Comparison of ENCODE assay signal across 21 cellular contexts in the genomic region with DNA sequence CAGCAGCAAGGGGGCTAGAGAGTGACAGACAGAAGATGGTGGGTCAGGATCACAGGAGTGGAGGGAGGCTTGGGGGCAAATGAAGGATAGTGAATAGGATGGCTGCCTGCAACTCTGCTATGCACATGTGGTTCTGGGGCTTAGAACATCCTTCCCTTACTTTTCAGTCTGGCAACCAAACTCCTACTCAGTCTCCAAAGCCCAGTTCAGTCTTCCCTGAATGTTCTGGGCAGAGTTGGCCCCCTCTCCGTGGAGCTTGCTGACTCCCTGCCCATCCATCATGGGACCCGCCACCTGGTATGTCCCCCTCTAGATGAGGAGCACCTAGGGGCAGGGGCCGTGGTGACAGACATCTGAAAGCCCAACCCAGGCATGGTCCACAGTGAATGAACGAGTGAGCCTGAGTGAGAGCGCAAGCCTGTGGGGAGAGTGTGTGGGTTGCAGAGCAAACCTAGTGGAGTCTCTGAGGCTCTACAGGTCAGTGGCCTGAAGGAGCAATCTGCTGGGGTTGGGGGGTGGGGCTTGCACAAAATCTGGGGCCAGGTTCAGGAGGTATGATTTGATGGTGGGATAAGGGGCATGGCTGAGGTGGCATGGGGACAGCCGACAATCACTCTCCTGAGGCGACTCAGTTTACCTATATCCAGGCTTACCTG.
DNase-seq lines count a peak whose midpoint lies in the region; ATAC-seq and TF ChIP-seq lines count a peak whose summit lies in the region.
"Had no signal": no experiment of that assay in that cellular context is flagged by ENCODE, and none has a peak within 500 bp of the region (broad histone marks: within the 10 kb centered on the region; RNA-seq: fewer than 3 reads in every experiment).

No MANE protein-coding gene starts in this region.

- H3K9me3 Mint-ChIP-seq in stimulated activated naive CD8-positive, alpha-beta T cell treated with anti-CD3 and anti-CD28 coated beads, Interleukin-15, Interleukin-2, amounts not matched to agents 100 ng/mL and 50 ng/mL, for 24 hours = no peaks in the 10 kb centered on the region
- peaks cover 4 to 6% of the 10 kb centered on the region in 2 donors for H3K9me3 Mint-ChIP-seq in stimulated activated naive CD8-positive, alpha-beta T cell treated with anti-CD3 and anti-CD28 coated beads, Interleukin-15, amount 100 ng/mL, for 72 hours
- H3K9me3 Mint-ChIP-seq: CD8-positive, alpha-beta T cell had no signal

- H3K4me3 Mint-ChIP-seq in stimulated activated naive CD8-positive, alpha-beta T cell treated with anti-CD3 and anti-CD28 coated beads, Interleukin-15, Interleukin-2, amounts not matched to agents 100 ng/mL and 50 ng/mL, for 24 hours = peak overlapping the region; percentile 15
- H3K4me3 Mint-ChIP-seq in stimulated activated naive CD8-positive, alpha-beta T cell treated with anti-CD3 and anti-CD28 coated beads, Interleukin-15, amount 100 ng/mL, for 72 hours = peak overlapping the region in 1 of 2 donors; percentile 25
- H3K4me3 Mint-ChIP-seq: CD8-positive, alpha-beta T cell had no signal

- no peak overlapping the region for H3K27ac Mint-ChIP-seq in stimulated activated naive CD8-positive, alpha-beta T cell treated with anti-CD3 and anti-CD28 coated beads, Interleukin-15, Interleukin-2, amounts not matched to agents 100 ng/mL and 50 ng/mL, for 24 hours
- H3K27ac Mint-ChIP-seq in stimulated activated naive CD8-positive, alpha-beta T cell treated with anti-CD3 and anti-CD28 coated beads, Interleukin-15, amount 100 ng/mL, for 72 hours = no peak overlapping the region
- H3K27ac Mint-ChIP-seq: CD8-positive, alpha-beta T cell had no signal

- DNase-seq in stimulated activated naive CD8-positive, alpha-beta T cell treated with anti-CD3 and anti-CD28 coated beads, Interleukin-15, amount 100 ng/mL, for 72 hours = no peak
- DNase-seq in KG1 (lab: John Stamatoyannopoulos, UW) = peak; percentile 60
- peak; percentile 34 for DNase-seq in ecto neural progenitor cell (ENCODE audit: low spot score)
- no peak for DNase-seq in AG08396 (ENCODE audit: low spot score)
- DNase-seq in activated CD4-positive, alpha-beta T cell treated with anti-CD3 and anti-CD28 coated beads for 4 hours = no peak
- DNase-seq: Caco-2; CD8-positive, alpha-beta T cell; GOT3; MM.1S; NCI-H1694; NCI-H446 treated with DMSO at 0.1 percent for 48 hours; NCI-H526; NCI-H82; SHP77; SW 1271 had no signal

- TF ChIP-seq CTCF in neutrophil (IDR thresholded peaks at IDR 0.05) = no peak

- H3K4me1 Mint-ChIP-seq in stimulated activated naive CD8-positive, alpha-beta T cell treated with anti-CD3 and anti-CD28 coated beads, Interleukin-15, Interleukin-2, amounts not matched to agents 100 ng/mL and 50 ng/mL, for 24 hours (ENCODE audit: low read depth) = peaks cover 32% of the 10 kb centered on the region
- H3K4me1 Mint-ChIP-seq in stimulated activated naive CD8-positive, alpha-beta T cell treated with anti-CD3 and anti-CD28 coated beads, Interleukin-15, amount 100 ng/mL, for 72 hours = peaks cover 31% of the 10 kb centered on the region

- no peaks in the 10 kb centered on the region for H3K9me3 ChIP-seq in neutrophil
- H3K9me3 ChIP-seq: Caco-2 had no signal

- no peaks in the 10 kb centered on the region for H3K36me3 ChIP-seq in neutrophil

- no peaks in the 10 kb centered on the region for H3K36me3 Mint-ChIP-seq in stimulated activated naive CD8-positive, alpha-beta T cell treated with anti-CD3 and anti-CD28 coated beads, Interleukin-15, Interleukin-2, amounts not matched to agents 100 ng/mL and 50 ng/mL, for 24 hours (ENCODE audit: low read depth)
- H3K36me3 Mint-ChIP-seq: CD8-positive, alpha-beta T cell had no signal

- ATAC-seq in stimulated activated naive CD8-positive, alpha-beta T cell treated with anti-CD3 and anti-CD28 coated beads, Interleukin-15, amount 100 ng/mL, for 72 hours = no peak
- no peak for ATAC-seq in esophagus mucosa
- ATAC-seq: CD8-positive, alpha-beta T cell had no signal

- peak overlapping the region; percentile 92 for H3K27ac ChIP-seq in neutrophil
- H3K27ac ChIP-seq: C4-2B, KMS-11, RWPE1 had no signal

- peaks cover 8% of the 10 kb centered on the region for H3K27me3 Mint-ChIP-seq in stimulated activated naive CD8-positive, alpha-beta T cell treated with anti-CD3 and anti-CD28 coated beads, Interleukin-15, Interleukin-2, amounts not matched to agents 100 ng/mL and 50 ng/mL, for 24 hours
- peaks cover 26% of the 10 kb centered on the region for H3K27me3 Mint-ChIP-seq in stimulated activated naive CD8-positive, alpha-beta T cell treated with anti-CD3 and anti-CD28 coated beads, Interleukin-15, amount 100 ng/mL, for 72 hours

- no peaks in the 10 kb centered on the region for H3K27me3 ChIP-seq in neutrophil

- peak overlapping the region; percentile 62 to 64 for H3K4me3 ChIP-seq in neutrophil (ENCODE audit: low read depth in 1 of 2, low read length in 1 of 2)

- peaks cover 32 to 39% of the 10 kb centered on the region in 2 experiments for H3K4me1 ChIP-seq in neutrophil (ENCODE audit: control insufficient read depth in 1 of 2, insufficient read depth in 1 of 2, low read depth in 1 of 2, low read length in 1 of 2)
- H3K4me1 ChIP-seq: Caco-2 had no signal

Comparison
In these comparisons a context has a peak if more than half of its experiments do, and no peak if none do; other contexts are left out.
1. DNase-seq: peak in KG1 (single experiment) and ecto neural progenitor cell (single experiment); none in stimulated activated naive CD8-positive, alpha-beta T cell treated with anti-CD3 and anti-CD28 coated beads, Interleukin-15, amount 100 ng/mL, for 72 hours (0 of 2), AG08396 (single experiment) and activated CD4-positive, alpha-beta T cell treated with anti-CD3 and anti-CD28 coated beads for 4 hours (0 of 2).